In genomic region chr13:51594432-51594831, GRCh38 we compare ENCODE assay signal across 35 cellular contexts.
"Had no signal": no experiment of that assay in that cellular context is flagged by ENCODE, and none has a peak within 500 bp of the region (broad histone marks: within the 10 kb centered on the region; RNA-seq: fewer than 3 reads in every experiment).

No MANE protein-coding gene starts in this region.

- H3K9me3 ChIP-seq: ascending aorta, SJCRH30 had no signal

- H3K9me3 Mint-ChIP-seq: activated CD4-positive, alpha-beta T cell treated with anti-CD3 and anti-CD28 coated beads, Interleukin-2, amount 10 ng/mL, durations not matched to agents 7 days and 5 days; activated naive CD4-positive, alpha-beta T cell treated with anti-CD3 and anti-CD28 coated beads, Interleukin-2, amount 50 U/mL, for 24 hours; activated naive CD8-positive, alpha-beta T cell treated with anti-CD3 and anti-CD28 coated beads, Interleukin-2, amount 10 ng/mL, durations not matched to agents 7 days and 5 days; activated T-cell treated with anti-CD3 and anti-CD28 coated beads, Interleukin-2, amount 50 U/mL, for 24 hours; activated T-helper 2 cell treated with anti-CD3 and anti-CD28 coated beads, Interferon-gamma antibody, Interleukin-2, Interleukin-4, amounts not matched to agents 10 μg/mL and 5 μg/mL and 100 μg/mL, durations not matched to agents 14 hours and 24 hours and 36 hours; T-helper 2 cell treated with Interferon-gamma antibody and Interleukin-4, amounts not matched to agents 5 μg/mL and 100 μg/mL, for 36 hours had no signal

- H3K27me3 Mint-ChIP-seq: activated CD4-positive, alpha-beta T cell treated with anti-CD3 and anti-CD28 coated beads for 36 hours; activated CD4-positive, alpha-beta T cell treated with anti-CD3 and anti-CD28 coated beads, Interleukin-2, amount 10 ng/mL, durations not matched to agents 7 days and 5 days; activated naive CD4-positive, alpha-beta T cell treated with anti-CD3 and anti-CD28 coated beads, Interleukin-2, amount 50 U/mL, for 24 hours; activated naive CD8-positive, alpha-beta T cell treated with anti-CD3 and anti-CD28 coated beads, Interleukin-2, amount 10 ng/mL, durations not matched to agents 7 days and 5 days; activated T-cell treated with anti-CD3 and anti-CD28 coated beads, Interleukin-2, amount 50 U/mL, for 24 hours had no signal

- H3K36me3 ChIP-seq: ascending aorta, SJCRH30 had no signal

- H3K27ac ChIP-seq: ascending aorta, SJCRH30, SK-N-MC had no signal

- H3K27me3 ChIP-seq: ascending aorta, SJCRH30 had no signal

- H3K27ac Mint-ChIP-seq: activated CD4-positive, alpha-beta T cell treated with anti-CD3 and anti-CD28 coated beads for 36 hours; activated CD4-positive, alpha-beta T cell treated with anti-CD3 and anti-CD28 coated beads, Interleukin-2, amount 10 ng/mL, durations not matched to agents 7 days and 5 days; activated CD8-positive, alpha-beta T cell treated with anti-CD3 and anti-CD28 coated beads, Interleukin-2, amount 10 ng/mL, durations not matched to agents 7 days and 5 days; activated naive CD4-positive, alpha-beta T cell treated with anti-CD3 and anti-CD28 coated beads, Interleukin-2, amount 50 U/mL, for 24 hours; activated naive CD8-positive, alpha-beta T cell treated with anti-CD3 and anti-CD28 coated beads, Interleukin-2, amount 10 ng/mL, durations not matched to agents 7 days and 5 days; activated T-cell treated with anti-CD3 and anti-CD28 coated beads, Interleukin-2, amount 50 U/mL, for 24 hours; activated T-helper 2 cell treated with anti-CD3 and anti-CD28 coated beads, Interferon-gamma antibody, Interleukin-2, Interleukin-4, amounts not matched to agents 10 μg/mL and 5 μg/mL and 100 μg/mL, durations not matched to agents 14 hours and 24 hours and 36 hours; T-helper 2 cell treated with Interferon-gamma antibody and Interleukin-4, amounts not matched to agents 5 μg/mL and 100 μg/mL, for 36 hours had no signal

- DNase-seq: activated CD4-positive, alpha-beta T cell treated with anti-CD3 and anti-CD28 coated beads for 36 hours; activated CD4-positive, alpha-beta T cell treated with anti-CD3 and anti-CD28 coated beads, Interleukin-2, amount 10 ng/mL, durations not matched to agents 7 days and 5 days; activated CD4-positive, alpha-beta T cell treated with anti-CD3 and anti-CD28 coated beads, Interleukin-2, amount 50 U/mL, for 48 hours; activated CD8-positive, alpha-beta T cell treated with anti-CD3 and anti-CD28 coated beads, Interleukin-2, amount 10 ng/mL, durations not matched to agents 7 days and 5 days; activated gamma-delta T cell; activated naive CD4-positive, alpha-beta T cell treated with Interleukin-2 at 50 U/mL for 16 hours; activated naive CD8-positive, alpha-beta T cell treated with anti-CD3 and anti-CD28 coated beads, Interleukin-2, amount 10 ng/mL, durations not matched to agents 7 days and 5 days; activated T-cell treated with anti-CD3 and anti-CD28 coated beads, Interleukin-2, amount 50 U/mL, for 24 hours; amygdala; caudate nucleus; cerebellar nuclear complex; Kasumi-1; KG1; MM.1S; MV-4-11; NCI-H1092; NCI-H1436 treated with DMSO at 0.1 percent for 48 hours; NCI-H1694 treated with DMSO at 0.1 percent for 48 hours; NCI-H2029; NCI-H2107; NCI-H2171 treated with DMSO at 0.1 percent for 48 hours; NCI-H2227 treated with DMSO at 0.1 percent for 48 hours; NCI-H446; NCI-H524 treated with DMSO at 0.1 percent for 48 hours; SHP77; SJCRH30 had no signal

- H3K4me3 Mint-ChIP-seq: activated CD4-positive, alpha-beta T cell treated with anti-CD3 and anti-CD28 coated beads for 36 hours; activated CD4-positive, alpha-beta T cell treated with anti-CD3 and anti-CD28 coated beads, Interleukin-2, amount 10 ng/mL, durations not matched to agents 7 days and 5 days; activated CD8-positive, alpha-beta T cell treated with anti-CD3 and anti-CD28 coated beads, Interleukin-2, amount 10 ng/mL, durations not matched to agents 7 days and 5 days; activated naive CD4-positive, alpha-beta T cell treated with anti-CD3 and anti-CD28 coated beads, Interleukin-2, amount 50 U/mL, for 24 hours; activated naive CD8-positive, alpha-beta T cell treated with anti-CD3 and anti-CD28 coated beads, Interleukin-2, amount 10 ng/mL, durations not matched to agents 7 days and 5 days; activated T-cell treated with anti-CD3 and anti-CD28 coated beads, Interleukin-2, amount 50 U/mL, for 24 hours; T-helper 2 cell treated with Interferon-gamma antibody and Interleukin-4, amounts not matched to agents 5 μg/mL and 100 μg/mL, for 36 hours had no signal

- FAIRE-seq: bronchial epithelial cell, TTC549 had no signal

- H3K4me3 ChIP-seq: ascending aorta, SJCRH30, SK-N-MC had no signal

- ATAC-seq: activated CD4-positive, alpha-beta T cell treated with anti-CD3 and anti-CD28 coated beads for 36 hours; activated CD4-positive, CD25-positive, alpha-beta regulatory T cell treated with anti-CD3 and anti-CD28 coated beads, Interleukin-2, amount 50 U/mL, for 24 hours; activated CD8-positive, alpha-beta T cell treated with anti-CD3 and anti-CD28 coated beads, Interleukin-2, amount 10 ng/mL, durations not matched to agents 7 days and 5 days; Panc1 had no signal
